ENCODE assay signal across 29 cellular contexts in the genomic region with DNA sequence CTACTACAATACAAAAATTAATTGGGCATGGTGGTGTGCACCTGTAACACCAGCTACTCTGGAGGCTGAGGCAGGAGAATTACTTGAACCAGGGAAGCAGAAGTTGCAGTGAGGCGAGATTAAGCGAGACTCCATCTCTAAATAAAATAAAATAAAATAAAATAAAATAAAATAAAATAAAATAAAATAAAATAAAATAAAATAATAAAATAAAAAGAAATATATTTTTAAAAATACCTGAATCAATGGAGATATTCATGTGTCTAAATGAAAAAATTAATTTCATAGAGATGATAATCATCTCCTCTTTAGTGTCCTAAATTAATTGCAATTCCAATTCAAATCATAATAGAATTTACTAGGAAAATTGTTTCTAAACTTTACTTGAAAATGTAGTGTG.
"Had no signal": no experiment of that assay in that cellular context is flagged by ENCODE, and none has a peak within 500 bp of the region (broad histone marks: within the 10 kb centered on the region; RNA-seq: fewer than 3 reads in every experiment).

No MANE protein-coding gene starts in this region.

- H3K4me3 Mint-ChIP-seq: stimulated activated effector memory CD8-positive, alpha-beta T cell treated with anti-CD3 and anti-CD28 coated beads, Interleukin-12 subunit alpha, Interleukin-12 subunit beta, amount 100 ng/mL, for 72 hours; stimulated activated memory B cell treated with anti-CD40 and anti-IgM and Interleukin-4, amounts not matched to agents 10 μg/mL and 1 μg/mL and 100 μg/mL, for 72 hours; stimulated activated naive B cell treated with anti-CD40 and anti-IgM and Interleukin-4, amounts not matched to agents 10 μg/mL and 1 μg/mL and 100 μg/mL, for 72 hours; stimulated activated naive CD8-positive, alpha-beta T cell treated with anti-CD3 and anti-CD28 coated beads, Interleukin-15, amount 100 ng/mL, for 72 hours; stimulated activated naive CD8-positive, alpha-beta T cell treated with anti-CD3 and anti-CD28 coated beads, Interleukin-15, Interleukin-2, amounts not matched to agents 100 ng/mL and 50 ng/mL, for 24 hours; type B pancreatic cell had no signal

- H3K4me1 ChIP-seq: stomach, suprapubic skin, testis, thyroid gland, tibial artery, tibial nerve, transverse colon, upper lobe of left lung, upper lobe of right lung, uterus, vagina had no signal

- FAIRE-seq: urothelium cell line had no signal

- H3K27me3 Mint-ChIP-seq: stimulated activated memory B cell treated with anti-CD40 and anti-IgM and Interleukin-4, amounts not matched to agents 10 μg/mL and 1 μg/mL and 100 μg/mL, for 72 hours; stimulated activated naive B cell treated with anti-CD40 and anti-IgM and Interleukin-4, amounts not matched to agents 10 μg/mL and 1 μg/mL and 100 μg/mL, for 72 hours; stimulated activated naive CD8-positive, alpha-beta T cell treated with anti-CD3 and anti-CD28 coated beads, Interleukin-15, amount 100 ng/mL, for 72 hours; stimulated activated naive CD8-positive, alpha-beta T cell treated with anti-CD3 and anti-CD28 coated beads, Interleukin-15, Interleukin-2, amounts not matched to agents 100 ng/mL and 50 ng/mL, for 24 hours; type B pancreatic cell had no signal

- H3K4me3 ChIP-seq: stomach, suprapubic skin, testis, thoracic aorta, thyroid gland, tibial artery, tibial nerve, transverse colon, upper lobe of left lung, upper lobe of right lung, uterus, vagina had no signal

- H3K27ac ChIP-seq: stomach, suprapubic skin, testis, thoracic aorta, thyroid gland, tibial artery, tibial nerve, transverse colon, upper lobe of left lung, upper lobe of right lung, uterus, vagina had no signal

- H3K9me3 ChIP-seq: stomach, suprapubic skin, testis, thoracic aorta, thyroid gland, tibial artery, tibial nerve, transverse colon, upper lobe of left lung, upper lobe of right lung, uterus, vagina had no signal

- H3K9me3 Mint-ChIP-seq: stimulated activated effector memory CD8-positive, alpha-beta T cell treated with anti-CD3 and anti-CD28 coated beads, Interleukin-12 subunit alpha, Interleukin-12 subunit beta, amount 100 ng/mL, for 72 hours; stimulated activated memory B cell treated with anti-CD40 and anti-IgM and Interleukin-4, amounts not matched to agents 10 μg/mL and 1 μg/mL and 100 μg/mL, for 72 hours; stimulated activated naive CD8-positive, alpha-beta T cell treated with anti-CD3 and anti-CD28 coated beads, Interleukin-15, amount 100 ng/mL, for 72 hours; stimulated activated naive CD8-positive, alpha-beta T cell treated with anti-CD3 and anti-CD28 coated beads, Interleukin-15, Interleukin-2, amounts not matched to agents 100 ng/mL and 50 ng/mL, for 24 hours; type B pancreatic cell had no signal

- H3K27me3 ChIP-seq: stomach, suprapubic skin, testis, thyroid gland, tibial artery, tibial nerve, transverse colon, upper lobe of left lung, upper lobe of right lung, uterus, vagina had no signal

- H3K27ac Mint-ChIP-seq: stimulated activated effector memory CD8-positive, alpha-beta T cell treated with anti-CD3 and anti-CD28 coated beads, Interleukin-12 subunit alpha, Interleukin-12 subunit beta, amount 100 ng/mL, for 72 hours; stimulated activated memory B cell treated with anti-CD40 and anti-IgM and Interleukin-4, amounts not matched to agents 10 μg/mL and 1 μg/mL and 100 μg/mL, for 72 hours; stimulated activated naive B cell treated with anti-CD40 and anti-IgM and Interleukin-4, amounts not matched to agents 10 μg/mL and 1 μg/mL and 100 μg/mL, for 72 hours; stimulated activated naive CD8-positive, alpha-beta T cell treated with anti-CD3 and anti-CD28 coated beads, Interleukin-15, amount 100 ng/mL, for 72 hours; stimulated activated naive CD8-positive, alpha-beta T cell treated with anti-CD3 and anti-CD28 coated beads, Interleukin-15, Interleukin-2, amounts not matched to agents 100 ng/mL and 50 ng/mL, for 24 hours; type B pancreatic cell had no signal

- H3K4me1 Mint-ChIP-seq: stimulated activated effector memory CD8-positive, alpha-beta T cell treated with anti-CD3 and anti-CD28 coated beads, Interleukin-12 subunit alpha, Interleukin-12 subunit beta, amount 100 ng/mL, for 72 hours; stimulated activated memory B cell treated with anti-CD40 and anti-IgM and Interleukin-4, amounts not matched to agents 10 μg/mL and 1 μg/mL and 100 μg/mL, for 72 hours; stimulated activated naive B cell treated with anti-CD40 and anti-IgM and Interleukin-4, amounts not matched to agents 10 μg/mL and 1 μg/mL and 100 μg/mL, for 72 hours; stimulated activated naive CD8-positive, alpha-beta T cell treated with anti-CD3 and anti-CD28 coated beads, Interleukin-15, amount 100 ng/mL, for 72 hours had no signal

- ATAC-seq: stimulated activated effector memory CD8-positive, alpha-beta T cell treated with anti-CD3 and anti-CD28 coated beads, Interleukin-12 subunit alpha, Interleukin-12 subunit beta, amount 100 ng/mL, for 72 hours; stimulated activated memory B cell treated with anti-CD40 and anti-IgM and Interleukin-4, amounts not matched to agents 10 μg/mL and 1 μg/mL and 100 μg/mL, for 72 hours; stimulated activated naive B cell treated with anti-CD40 and anti-IgM and Interleukin-4, amounts not matched to agents 10 μg/mL and 1 μg/mL and 100 μg/mL, for 72 hours; stimulated activated naive CD8-positive, alpha-beta T cell treated with anti-CD3 and anti-CD28 coated beads, Interleukin-15, amount 100 ng/mL, for 72 hours; stimulated activated naive CD8-positive, alpha-beta T cell treated with anti-CD3 and anti-CD28 coated beads, Interleukin-15, Interleukin-2, amounts not matched to agents 100 U/mL and 50 U/mL, for 24 hours; upper lobe of right lung had no signal

- DNase-seq: stimulated activated CD4-positive, alpha-beta T cell treated with anti-CD3 and anti-CD28 coated beads, Interleukin-2, amount 100 ng/mL, for 48 hours; stimulated activated CD4-positive, alpha-beta T cell treated with anti-CD3 and anti-CD28 coated beads, Interleukin-4, amount 100 ng/mL, for 1 hour; stimulated activated CD4-positive, alpha-beta T cell treated with anti-CD3 and anti-CD28 coated beads, Interleukin-4, amount 100 ng/mL, for 24 hours; stimulated activated CD4-positive, alpha-beta T cell treated with anti-CD3 and anti-CD28 coated beads, Interleukin-4, amount 100 ng/mL, for 4 hours; stimulated activated CD8-positive, alpha-beta memory T cell treated with anti-CD3 and anti-CD28 coated beads, Interleukin-4, amount 100 ng/mL, for 48 hours; stimulated activated naive B cell treated with anti-CD40 and anti-IgM and Interleukin-4, amounts not matched to agents 10 μg/mL and 1 μg/mL and 100 μg/mL, for 72 hours; stimulated activated naive CD4-positive, alpha-beta T cell; stimulated activated naive CD4-positive, alpha-beta T cell treated with Interleukin-2 at 50 U/mL for 16 hours; stimulated activated naive CD8-positive, alpha-beta T cell treated with anti-CD3 and anti-CD28 coated beads, Interleukin-15, amount 100 ng/mL, for 72 hours; stimulated activated naive CD8-positive, alpha-beta T cell treated with anti-CD3 and anti-CD28 coated beads, Interleukin-15, Interleukin-2, amounts not matched to agents 100 U/mL and 50 U/mL, for 24 hours; stomach; substantia nigra; testis; thyroid gland; tibial artery; transverse colon; trophoblast cell; upper lobe of left lung; upper lobe of right lung; uterus had no signal

- H3K36me3 ChIP-seq: stomach, suprapubic skin, thoracic aorta, thyroid gland, tibial artery, tibial nerve, transverse colon, upper lobe of left lung, upper lobe of right lung, uterus, vagina had no signal

- H3K36me3 Mint-ChIP-seq: stimulated activated effector memory CD8-positive, alpha-beta T cell treated with anti-CD3 and anti-CD28 coated beads, Interleukin-12 subunit alpha, Interleukin-12 subunit beta, amount 100 ng/mL, for 72 hours; stimulated activated memory B cell treated with anti-CD40 and anti-IgM and Interleukin-4, amounts not matched to agents 10 μg/mL and 1 μg/mL and 100 μg/mL, for 72 hours; stimulated activated naive B cell treated with anti-CD40 and anti-IgM and Interleukin-4, amounts not matched to agents 10 μg/mL and 1 μg/mL and 100 μg/mL, for 72 hours; type B pancreatic cell had no signal
